In the genomic region with DNA sequence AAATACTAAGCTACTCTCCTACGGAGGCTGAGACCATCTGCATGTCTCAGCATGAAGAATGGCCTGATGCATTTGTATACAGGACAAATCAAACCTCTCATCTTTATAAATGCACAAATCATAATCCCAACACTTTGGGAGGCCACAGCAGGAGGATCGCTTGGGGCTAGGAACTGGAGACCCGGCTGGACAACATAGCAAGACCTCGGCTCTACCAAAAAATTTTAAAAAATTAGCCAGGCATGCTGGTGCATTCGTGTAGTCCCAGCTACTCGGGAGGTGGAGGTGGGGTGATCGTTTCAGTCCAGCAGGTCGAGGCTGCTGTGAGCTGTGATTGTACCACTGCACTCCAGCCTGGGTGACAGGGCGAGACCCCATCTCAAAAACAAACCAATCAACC, we compare ENCODE assay signal across 34 cellular contexts.
"Had no signal": no experiment of that assay in that cellular context is flagged by ENCODE, and none has a peak within 500 bp of the region (broad histone marks: within the 10 kb centered on the region; RNA-seq: fewer than 3 reads in every experiment).

No MANE protein-coding gene starts in this region.

- H3K4me1 ChIP-seq: adrenal gland, body of pancreas, breast epithelium, foreskin keratinocyte, gastrocnemius medialis, heart left ventricle had no signal

- DNase-seq: activated CD4-positive, alpha-beta memory T cell treated with anti-CD3 and anti-CD28 coated beads for 36 hours; activated CD4-positive, alpha-beta T cell treated with anti-CD3 and anti-CD28 coated beads for 36 hours; activated CD4-positive, alpha-beta T cell treated with anti-CD3 and anti-CD28 coated beads, Interleukin-2, amount 10 ng/mL, durations not matched to agents 24 days and 14 days; activated CD4-positive, CD25-positive, alpha-beta regulatory T cell; activated CD4-positive, CD25-positive, alpha-beta regulatory T cell treated with anti-CD3 and anti-CD28 coated beads, Interleukin-2, amount 50 U/mL, for 72 hours; activated CD8-positive, alpha-beta memory T cell treated with anti-CD3 and anti-CD28 coated beads, Interleukin-2, amount 10 ng/mL, durations not matched to agents 7 days and 5 days; activated CD8-positive, alpha-beta memory T cell treated with anti-CD3 and anti-CD28 coated beads, Interleukin-2, amount 50 U/mL, for 4 hours; activated CD8-positive, alpha-beta T cell treated with anti-CD3 and anti-CD28 coated beads, Interleukin-2, amount 10 ng/mL, durations not matched to agents 7 days and 5 days; activated effector memory CD4-positive, alpha-beta T cell treated with anti-CD3 and anti-CD28 coated beads, Interleukin-2, amount 50 U/mL, for 16 hours; activated naive CD4-positive, alpha-beta T cell treated with anti-CD3 and anti-CD28 coated beads for 36 hours; activated naive CD8-positive, alpha-beta T cell treated with anti-CD3 and anti-CD28 coated beads for 36 hours; activated naive CD8-positive, alpha-beta T cell treated with anti-CD3 and anti-CD28 coated beads, Interleukin-2, amount 50 U/mL, for 24 hours; activated T-cell treated with anti-CD3 and anti-CD28 coated beads, Interleukin-2, amount 50 U/mL, for 1 hour; activated T-cell treated with anti-CD3 and anti-CD28 coated beads, Interleukin-2, amount 50 U/mL, for 48 hours; adrenal gland; amygdala; body of pancreas; effector memory CD4-positive, alpha-beta T cell; erythroblast; foreskin keratinocyte; gastrocnemius medialis; glutamatergic neuron; heart left ventricle; T-helper 2 cell had no signal

- H3K27ac Mint-ChIP-seq: activated CD4-positive, alpha-beta memory T cell treated with anti-CD3 and anti-CD28 coated beads for 36 hours; activated CD4-positive, alpha-beta T cell treated with anti-CD3 and anti-CD28 coated beads for 36 hours; activated CD4-positive, alpha-beta T cell treated with anti-CD3 and anti-CD28 coated beads, Interleukin-2, amount 10 ng/mL, durations not matched to agents 24 days and 14 days; activated CD8-positive, alpha-beta memory T cell treated with anti-CD3 and anti-CD28 coated beads, Interleukin-2, amount 10 ng/mL, durations not matched to agents 7 days and 5 days; activated CD8-positive, alpha-beta T cell treated with anti-CD3 and anti-CD28 coated beads, Interleukin-2, amount 10 ng/mL, durations not matched to agents 7 days and 5 days; activated naive CD4-positive, alpha-beta T cell treated with anti-CD3 and anti-CD28 coated beads for 36 hours; activated naive CD4-positive, alpha-beta T cell treated with anti-CD3 and anti-CD28 coated beads, Interleukin-2, amount 50 U/mL, for 24 hours; activated naive CD8-positive, alpha-beta T cell treated with anti-CD3 and anti-CD28 coated beads for 36 hours; activated naive CD8-positive, alpha-beta T cell treated with anti-CD3 and anti-CD28 coated beads, Interleukin-2, amount 50 U/mL, for 24 hours; activated T-helper 1 cell treated with anti-CD3 and anti-CD28 coated beads, Interleukin-12 subunit alpha, Interleukin-12 subunit beta, Interleukin-2, Interleukin-4 antibody, amounts not matched to agents 30 ng/mL and 10 ng/mL and 1 ng/mL, durations not matched to agents 14 hours and 24 hours and 36 hours; activated T-helper 2 cell treated with anti-CD3 and anti-CD28 coated beads, Interferon-gamma antibody, Interleukin-2, Interleukin-4, amounts not matched to agents 10 μg/mL and 5 μg/mL and 100 μg/mL, durations not matched to agents 14 hours and 24 hours and 36 hours; dendritic cell treated with granulocyte-macrophage colony-stimulating factor and Interleukin-4, amounts not matched to agents 40 ng/mL and 50 ng/mL, for 4 days had no signal

- H3K4me3 ChIP-seq: adrenal gland, body of pancreas, breast epithelium, cardiac muscle cell, coronary artery, dorsolateral prefrontal cortex, esophagus muscularis mucosa, gastrocnemius medialis, heart left ventricle had no signal

- H3K27me3 ChIP-seq: adrenal gland, body of pancreas, breast epithelium, cardiac muscle cell, dorsolateral prefrontal cortex, esophagus muscularis mucosa, foreskin keratinocyte, gastrocnemius medialis, heart left ventricle had no signal

- H3K36me3 ChIP-seq: adrenal gland, breast epithelium, cardiac muscle cell, gastrocnemius medialis had no signal

- ATAC-seq: activated CD4-positive, alpha-beta T cell treated with anti-CD3 and anti-CD28 coated beads for 36 hours; activated CD8-positive, alpha-beta memory T cell treated with anti-CD3 and anti-CD28 coated beads, Interleukin-2, amount 10 ng/mL, durations not matched to agents 7 days and 5 days; activated CD8-positive, alpha-beta T cell treated with anti-CD3 and anti-CD28 coated beads, Interleukin-2, amount 10 ng/mL, durations not matched to agents 7 days and 5 days; activated naive CD8-positive, alpha-beta T cell treated with anti-CD3 and anti-CD28 coated beads, Interleukin-2, amount 50 U/mL, for 24 hours; body of pancreas; foreskin keratinocyte; gastrocnemius medialis; heart left ventricle had no signal

- H3K9me3 Mint-ChIP-seq: activated CD4-positive, alpha-beta T cell treated with anti-CD3 and anti-CD28 coated beads, Interleukin-2, amount 10 ng/mL, durations not matched to agents 24 days and 14 days; activated naive CD4-positive, alpha-beta T cell treated with anti-CD3 and anti-CD28 coated beads, Interleukin-2, amount 50 U/mL, for 24 hours; activated T-helper 2 cell treated with anti-CD3 and anti-CD28 coated beads, Interferon-gamma antibody, Interleukin-2, Interleukin-4, amounts not matched to agents 10 μg/mL and 5 μg/mL and 100 μg/mL, durations not matched to agents 14 hours and 24 hours and 36 hours; dendritic cell treated with granulocyte-macrophage colony-stimulating factor and Interleukin-4, amounts not matched to agents 40 ng/mL and 50 ng/mL, for 4 days had no signal

- H3K27me3 Mint-ChIP-seq: activated CD4-positive, alpha-beta memory T cell treated with anti-CD3 and anti-CD28 coated beads for 36 hours; activated CD4-positive, alpha-beta T cell treated with anti-CD3 and anti-CD28 coated beads for 36 hours; activated CD4-positive, alpha-beta T cell treated with anti-CD3 and anti-CD28 coated beads, Interleukin-2, amount 10 ng/mL, durations not matched to agents 24 days and 14 days; activated CD8-positive, alpha-beta memory T cell treated with anti-CD3 and anti-CD28 coated beads, Interleukin-2, amount 10 ng/mL, durations not matched to agents 7 days and 5 days; activated naive CD4-positive, alpha-beta T cell treated with anti-CD3 and anti-CD28 coated beads, Interleukin-2, amount 50 U/mL, for 24 hours; activated naive CD8-positive, alpha-beta T cell treated with anti-CD3 and anti-CD28 coated beads for 36 hours; activated naive CD8-positive, alpha-beta T cell treated with anti-CD3 and anti-CD28 coated beads, Interleukin-2, amount 50 U/mL, for 24 hours; central memory CD8-positive, alpha-beta T cell; dendritic cell treated with granulocyte-macrophage colony-stimulating factor and Interleukin-4, amounts not matched to agents 40 ng/mL and 50 ng/mL, for 4 days had no signal

- H3K27ac ChIP-seq: adrenal gland, body of pancreas, breast epithelium, cardiac muscle cell, coronary artery, dorsolateral prefrontal cortex, esophagus muscularis mucosa, foreskin keratinocyte, gastrocnemius medialis, heart left ventricle had no signal

- H3K4me3 Mint-ChIP-seq: activated CD4-positive, alpha-beta memory T cell treated with anti-CD3 and anti-CD28 coated beads for 36 hours; activated CD4-positive, alpha-beta T cell treated with anti-CD3 and anti-CD28 coated beads for 36 hours; activated CD4-positive, alpha-beta T cell treated with anti-CD3 and anti-CD28 coated beads, Interleukin-2, amount 10 ng/mL, durations not matched to agents 24 days and 14 days; activated CD8-positive, alpha-beta memory T cell treated with anti-CD3 and anti-CD28 coated beads, Interleukin-2, amount 10 ng/mL, durations not matched to agents 7 days and 5 days; activated CD8-positive, alpha-beta T cell treated with anti-CD3 and anti-CD28 coated beads, Interleukin-2, amount 10 ng/mL, durations not matched to agents 7 days and 5 days; activated naive CD4-positive, alpha-beta T cell treated with anti-CD3 and anti-CD28 coated beads for 36 hours; activated naive CD4-positive, alpha-beta T cell treated with anti-CD3 and anti-CD28 coated beads, Interleukin-2, amount 50 U/mL, for 24 hours; activated naive CD8-positive, alpha-beta T cell treated with anti-CD3 and anti-CD28 coated beads for 36 hours; activated naive CD8-positive, alpha-beta T cell treated with anti-CD3 and anti-CD28 coated beads, Interleukin-2, amount 50 U/mL, for 24 hours; activated T-helper 1 cell treated with anti-CD3 and anti-CD28 coated beads, Interleukin-12 subunit alpha, Interleukin-12 subunit beta, Interleukin-2, Interleukin-4 antibody, amounts not matched to agents 30 ng/mL and 10 ng/mL and 1 ng/mL, durations not matched to agents 14 hours and 24 hours and 36 hours; central memory CD8-positive, alpha-beta T cell; dendritic cell treated with granulocyte-macrophage colony-stimulating factor and Interleukin-4, amounts not matched to agents 40 ng/mL and 50 ng/mL, for 4 days had no signal

- H3K9me3 ChIP-seq: adrenal gland, body of pancreas, esophagus muscularis mucosa, gastrocnemius medialis, heart left ventricle had no signal
